Comparison of ENCODE assay signal across 1 cellular context in the genomic region with DNA sequence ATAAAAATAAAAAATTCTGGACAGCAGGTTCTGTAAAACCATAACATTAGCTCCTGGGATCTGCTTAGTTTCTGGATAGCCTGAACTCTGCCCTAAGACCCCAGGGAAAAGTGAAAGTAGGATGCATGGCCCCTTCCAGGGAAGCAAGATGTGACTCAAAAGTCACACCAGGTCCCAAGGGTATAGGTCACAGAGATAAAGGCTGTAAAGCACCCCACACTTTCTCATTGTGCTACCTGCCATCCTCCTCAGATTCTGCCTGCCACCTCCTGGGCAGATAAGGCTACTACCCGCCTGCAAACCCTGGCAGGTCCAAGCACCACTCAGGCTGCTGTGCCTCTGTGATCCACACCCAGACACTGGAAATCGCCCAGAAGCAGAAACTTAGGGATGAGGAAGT.
TF ChIP-seq lines count a peak whose summit lies in the region.

No MANE protein-coding gene starts in this region.

TF ChIP-seq in GM23338, 12 proteins besides CTCF, POLR2A, EP300 and RAD21:
- TF ChIP-seq, protein P1, sequence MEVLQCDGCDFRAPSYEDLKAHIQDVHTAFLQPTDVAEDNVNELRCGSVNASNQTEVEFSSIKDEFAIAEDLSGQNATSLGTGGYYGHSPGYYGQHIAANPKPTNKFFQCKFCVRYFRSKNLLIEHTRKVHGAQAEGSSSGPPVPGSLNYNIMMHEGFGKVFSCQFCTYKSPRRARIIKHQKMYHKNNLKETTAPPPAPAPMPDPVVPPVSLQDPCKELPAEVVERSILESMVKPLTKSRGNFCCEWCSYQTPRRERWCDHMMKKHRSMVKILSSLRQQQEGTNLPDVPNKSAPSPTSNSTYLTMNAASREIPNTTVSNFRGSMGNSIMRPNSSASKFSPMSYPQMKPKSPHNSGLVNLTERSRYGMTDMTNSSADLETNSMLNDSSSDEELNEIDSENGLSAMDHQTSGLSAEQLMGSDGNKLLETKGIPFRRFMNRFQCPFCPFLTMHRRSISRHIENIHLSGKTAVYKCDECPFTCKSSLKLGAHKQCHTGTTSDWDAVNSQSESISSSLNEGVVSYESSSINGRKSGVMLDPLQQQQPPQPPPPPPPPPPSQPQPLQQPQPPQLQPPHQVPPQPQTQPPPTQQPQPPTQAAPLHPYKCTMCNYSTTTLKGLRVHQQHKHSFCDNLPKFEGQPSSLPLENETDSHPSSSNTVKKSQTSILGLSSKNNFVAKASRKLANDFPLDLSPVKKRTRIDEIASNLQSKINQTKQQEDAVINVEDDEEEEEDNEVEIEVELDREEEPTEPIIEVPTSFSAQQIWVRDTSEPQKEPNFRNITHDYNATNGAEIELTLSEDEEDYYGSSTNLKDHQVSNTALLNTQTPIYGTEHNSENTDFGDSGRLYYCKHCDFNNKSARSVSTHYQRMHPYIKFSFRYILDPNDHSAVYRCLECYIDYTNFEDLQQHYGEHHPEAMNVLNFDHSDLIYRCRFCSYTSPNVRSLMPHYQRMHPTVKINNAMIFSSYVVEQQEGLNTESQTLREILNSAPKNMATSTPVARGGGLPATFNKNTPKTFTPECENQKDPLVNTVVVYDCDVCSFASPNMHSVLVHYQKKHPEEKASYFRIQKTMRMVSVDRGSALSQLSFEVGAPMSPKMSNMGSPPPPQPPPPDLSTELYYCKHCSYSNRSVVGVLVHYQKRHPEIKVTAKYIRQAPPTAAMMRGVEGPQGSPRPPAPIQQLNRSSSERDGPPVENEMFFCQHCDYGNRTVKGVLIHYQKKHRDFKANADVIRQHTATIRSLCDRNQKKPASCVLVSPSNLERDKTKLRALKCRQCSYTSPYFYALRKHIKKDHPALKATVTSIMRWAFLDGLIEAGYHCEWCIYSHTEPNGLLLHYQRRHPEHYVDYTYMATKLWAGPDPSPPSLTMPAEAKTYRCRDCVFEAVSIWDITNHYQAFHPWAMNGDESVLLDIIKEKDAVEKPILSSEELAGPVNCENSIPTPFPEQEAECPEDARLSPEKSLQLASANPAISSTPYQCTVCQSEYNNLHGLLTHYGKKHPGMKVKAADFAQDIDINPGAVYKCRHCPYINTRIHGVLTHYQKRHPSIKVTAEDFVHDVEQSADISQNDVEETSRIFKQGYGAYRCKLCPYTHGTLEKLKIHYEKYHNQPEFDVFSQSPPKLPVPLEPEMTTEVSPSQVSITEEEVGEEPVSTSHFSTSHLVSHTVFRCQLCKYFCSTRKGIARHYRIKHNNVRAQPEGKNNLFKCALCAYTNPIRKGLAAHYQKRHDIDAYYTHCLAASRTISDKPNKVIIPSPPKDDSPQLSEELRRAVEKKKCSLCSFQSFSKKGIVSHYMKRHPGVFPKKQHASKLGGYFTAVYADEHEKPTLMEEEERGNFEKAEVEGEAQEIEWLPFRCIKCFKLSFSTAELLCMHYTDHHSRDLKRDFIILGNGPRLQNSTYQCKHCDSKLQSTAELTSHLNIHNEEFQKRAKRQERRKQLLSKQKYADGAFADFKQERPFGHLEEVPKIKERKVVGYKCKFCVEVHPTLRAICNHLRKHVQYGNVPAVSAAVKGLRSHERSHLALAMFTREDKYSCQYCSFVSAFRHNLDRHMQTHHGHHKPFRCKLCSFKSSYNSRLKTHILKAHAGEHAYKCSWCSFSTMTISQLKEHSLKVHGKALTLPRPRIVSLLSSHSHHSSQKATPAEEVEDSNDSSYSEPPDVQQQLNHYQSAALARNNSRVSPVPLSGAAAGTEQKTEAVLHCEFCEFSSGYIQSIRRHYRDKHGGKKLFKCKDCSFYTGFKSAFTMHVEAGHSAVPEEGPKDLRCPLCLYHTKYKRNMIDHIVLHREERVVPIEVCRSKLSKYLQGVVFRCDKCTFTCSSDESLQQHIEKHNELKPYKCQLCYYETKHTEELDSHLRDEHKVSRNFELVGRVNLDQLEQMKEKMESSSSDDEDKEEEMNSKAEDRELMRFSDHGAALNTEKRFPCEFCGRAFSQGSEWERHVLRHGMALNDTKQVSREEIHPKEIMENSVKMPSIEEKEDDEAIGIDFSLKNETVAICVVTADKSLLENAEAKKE (CRISPR knock-in tag; IDR thresholded peaks at IDR 0.05) = no peak
- no peak for TF ChIP-seq ZNF331 (CRISPR knock-in tag; IDR thresholded peaks at IDR 0.05; ENCODE audit: low read depth)
- no peak for TF ChIP-seq REST (IDR thresholded peaks at IDR 0.05; ENCODE audit: unreplicated experiment)
